Comparison of ENCODE assay signal across 1 cellular context in genomic region chr1:33130297-33130696, GRCh38.
TF ChIP-seq lines count a peak whose summit lies in the region.

No MANE protein-coding gene starts in this region.

TF ChIP-seq in IMR-90, 13 proteins besides CTCF, POLR2A, EP300 and RAD21:
- TF ChIP-seq, protein P1, sequence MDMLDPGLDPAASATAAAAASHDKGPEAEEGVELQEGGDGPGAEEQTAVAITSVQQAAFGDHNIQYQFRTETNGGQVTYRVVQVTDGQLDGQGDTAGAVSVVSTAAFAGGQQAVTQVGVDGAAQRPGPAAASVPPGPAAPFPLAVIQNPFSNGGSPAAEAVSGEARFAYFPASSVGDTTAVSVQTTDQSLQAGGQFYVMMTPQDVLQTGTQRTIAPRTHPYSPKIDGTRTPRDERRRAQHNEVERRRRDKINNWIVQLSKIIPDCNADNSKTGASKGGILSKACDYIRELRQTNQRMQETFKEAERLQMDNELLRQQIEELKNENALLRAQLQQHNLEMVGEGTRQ (IDR thresholded peaks at IDR 0.05; ENCODE audit: low read depth, low read length) = no peak
- TF ChIP-seq MAFK (IDR thresholded peaks at IDR 0.05; ENCODE audit: low read depth, low read length) = no peak
- no peak for TF ChIP-seq SMC3 (IDR thresholded peaks at IDR 0.05; ENCODE audit: low read depth, low read length)
- no peak for TF ChIP-seq CEBPB (IDR thresholded peaks at IDR 0.05; ENCODE audit: low read depth, low read length)
TF ChIP-seq in IMR-90: peak in this region for 0.
